1 cellular context compared by ENCODE assay signal in the genomic region with DNA sequence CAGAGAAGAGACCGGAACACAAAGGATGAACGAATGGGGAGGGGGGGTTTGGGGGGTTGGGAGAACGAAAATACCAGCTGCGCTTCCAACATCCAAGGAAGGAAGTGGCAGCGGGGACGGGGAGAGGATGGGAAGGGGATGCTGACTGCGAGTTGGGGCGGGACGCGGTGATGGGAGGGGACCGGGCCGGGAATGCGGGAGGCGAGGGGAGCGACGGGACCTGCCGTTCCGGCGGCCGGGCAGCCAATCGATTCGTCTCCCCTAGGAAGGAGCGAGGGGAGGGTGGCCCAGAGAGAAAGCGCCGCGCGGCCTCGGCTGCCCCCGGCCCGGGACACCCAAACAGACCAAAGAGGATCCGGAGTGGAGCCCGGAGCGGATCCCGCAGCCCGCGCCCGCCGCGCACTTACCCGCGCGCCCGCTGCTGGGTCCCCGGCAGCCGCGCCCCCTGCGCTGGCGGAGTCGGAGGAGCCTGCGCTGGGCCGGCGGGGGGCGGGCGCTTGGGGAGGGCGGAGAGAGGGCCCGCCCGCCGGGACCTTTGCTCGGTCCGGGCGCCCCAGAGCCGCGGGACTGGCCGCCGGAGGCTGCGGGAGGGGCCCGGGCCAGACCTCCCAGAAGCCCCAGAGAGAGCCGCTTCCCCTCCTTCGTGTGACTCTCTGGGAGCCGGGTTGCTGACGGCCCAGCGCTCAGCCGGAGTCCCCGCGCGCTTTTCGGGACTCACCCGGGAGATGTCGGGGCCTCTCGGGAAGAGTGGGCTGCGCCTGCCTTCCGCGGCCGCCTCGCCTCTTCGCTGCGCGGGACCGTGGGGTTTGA.
TF ChIP-seq lines count a peak whose summit lies in the region.

A gene (minus strand): TSS at position 476 of the 810 bp plus-strand sequence. CDS start 7,690 bp downstream, outside the sequence.

TF ChIP-seq in HepG2, 621 proteins besides CTCF, POLR2A, EP300 and RAD21 (continued from another document):
- TF ChIP-seq, protein P1, sequence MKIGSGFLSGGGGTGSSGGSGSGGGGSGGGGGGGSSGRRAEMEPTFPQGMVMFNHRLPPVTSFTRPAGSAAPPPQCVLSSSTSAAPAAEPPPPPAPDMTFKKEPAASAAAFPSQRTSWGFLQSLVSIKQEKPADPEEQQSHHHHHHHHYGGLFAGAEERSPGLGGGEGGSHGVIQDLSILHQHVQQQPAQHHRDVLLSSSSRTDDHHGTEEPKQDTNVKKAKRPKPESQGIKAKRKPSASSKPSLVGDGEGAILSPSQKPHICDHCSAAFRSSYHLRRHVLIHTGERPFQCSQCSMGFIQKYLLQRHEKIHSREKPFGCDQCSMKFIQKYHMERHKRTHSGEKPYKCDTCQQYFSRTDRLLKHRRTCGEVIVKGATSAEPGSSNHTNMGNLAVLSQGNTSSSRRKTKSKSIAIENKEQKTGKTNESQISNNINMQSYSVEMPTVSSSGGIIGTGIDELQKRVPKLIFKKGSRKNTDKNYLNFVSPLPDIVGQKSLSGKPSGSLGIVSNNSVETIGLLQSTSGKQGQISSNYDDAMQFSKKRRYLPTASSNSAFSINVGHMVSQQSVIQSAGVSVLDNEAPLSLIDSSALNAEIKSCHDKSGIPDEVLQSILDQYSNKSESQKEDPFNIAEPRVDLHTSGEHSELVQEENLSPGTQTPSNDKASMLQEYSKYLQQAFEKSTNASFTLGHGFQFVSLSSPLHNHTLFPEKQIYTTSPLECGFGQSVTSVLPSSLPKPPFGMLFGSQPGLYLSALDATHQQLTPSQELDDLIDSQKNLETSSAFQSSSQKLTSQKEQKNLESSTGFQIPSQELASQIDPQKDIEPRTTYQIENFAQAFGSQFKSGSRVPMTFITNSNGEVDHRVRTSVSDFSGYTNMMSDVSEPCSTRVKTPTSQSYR (CRISPR knock-in tag; IDR thresholded peaks at IDR 0.05; ENCODE audit: borderline replicate concordance), result 0 out of 2 replicates have a peak, but pooled peaks have one; percentile 19
- peak; percentile 10; the same call in 1 of the 2 replicates for TF ChIP-seq ZNF556 (CRISPR knock-in tag; IDR thresholded peaks at IDR 0.05; ENCODE audit: borderline replicate concordance)
- no peak for TF ChIP-seq FIP1L1 (IDR thresholded peaks at IDR 0.05; ENCODE audit: borderline replicate concordance, insufficient read depth, low read depth, low read length)
- TF ChIP-seq ZNF34 (CRISPR knock-in tag; IDR thresholded peaks at IDR 0.05; ENCODE audit: borderline replicate concordance), result peak; percentile 37; the same call in 1 of the 2 replicates
- peak; percentile 15; the same call in 1 of the 2 replicates for TF ChIP-seq NFYB (CRISPR knock-in tag; IDR thresholded peaks at IDR 0.05)
- 0 out of 2 replicates have a peak, but pooled peaks have one; percentile 64 for TF ChIP-seq ZNF709 (CRISPR knock-in tag; IDR thresholded peaks at IDR 0.05)
- TF ChIP-seq ZFX (CRISPR knock-in tag; IDR thresholded peaks at IDR 0.05; ENCODE audit: low read depth), result peak; percentile 68; the same call in 1 of the 2 replicates
- TF ChIP-seq ZNF614 (CRISPR knock-in tag; IDR thresholded peaks at IDR 0.05; ENCODE audit: borderline replicate concordance), result peak; percentile 38; the same call in 1 of the 2 replicates
- 0 out of 2 replicates have a peak, but pooled peaks have one; percentile 59 for TF ChIP-seq ETV6 (CRISPR knock-in tag; conservative IDR thresholded peaks at IDR 0.05)
- TF ChIP-seq, protein P2, sequence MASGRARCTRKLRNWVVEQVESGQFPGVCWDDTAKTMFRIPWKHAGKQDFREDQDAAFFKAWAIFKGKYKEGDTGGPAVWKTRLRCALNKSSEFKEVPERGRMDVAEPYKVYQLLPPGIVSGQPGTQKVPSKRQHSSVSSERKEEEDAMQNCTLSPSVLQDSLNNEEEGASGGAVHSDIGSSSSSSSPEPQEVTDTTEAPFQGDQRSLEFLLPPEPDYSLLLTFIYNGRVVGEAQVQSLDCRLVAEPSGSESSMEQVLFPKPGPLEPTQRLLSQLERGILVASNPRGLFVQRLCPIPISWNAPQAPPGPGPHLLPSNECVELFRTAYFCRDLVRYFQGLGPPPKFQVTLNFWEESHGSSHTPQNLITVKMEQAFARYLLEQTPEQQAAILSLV (CRISPR knock-in tag; IDR thresholded peaks at IDR 0.05; ENCODE audit: borderline replicate concordance), result peak; percentile 63; the same call in 1 of the 2 replicates
- TF ChIP-seq KMT2B (CRISPR knock-in tag; IDR thresholded peaks at IDR 0.05), result peak; percentile 56; the same call in 1 of the 2 replicates
- TF ChIP-seq, protein P3, sequence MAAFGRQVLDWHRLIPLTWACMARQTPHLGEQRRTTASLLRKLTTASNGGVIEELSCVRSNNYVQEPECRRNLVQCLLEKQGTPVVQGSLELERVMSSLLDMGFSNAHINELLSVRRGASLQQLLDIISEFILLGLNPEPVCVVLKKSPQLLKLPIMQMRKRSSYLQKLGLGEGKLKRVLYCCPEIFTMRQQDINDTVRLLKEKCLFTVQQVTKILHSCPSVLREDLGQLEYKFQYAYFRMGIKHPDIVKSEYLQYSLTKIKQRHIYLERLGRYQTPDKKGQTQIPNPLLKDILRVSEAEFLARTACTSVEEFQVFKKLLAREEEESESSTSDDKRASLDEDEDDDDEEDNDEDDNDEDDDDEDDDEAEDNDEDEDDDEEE (CRISPR knock-in tag; IDR thresholded peaks at IDR 0.05), result 0 out of 2 replicates have a peak, but pooled peaks have one; percentile 17
- TF ChIP-seq HNF4A (CRISPR knock-in tag; IDR thresholded peaks at IDR 0.05), result 0 out of 2 replicates have a peak, but pooled peaks have one; percentile 8
